ENCODE assay signal across 15 cellular contexts in the genomic region with DNA sequence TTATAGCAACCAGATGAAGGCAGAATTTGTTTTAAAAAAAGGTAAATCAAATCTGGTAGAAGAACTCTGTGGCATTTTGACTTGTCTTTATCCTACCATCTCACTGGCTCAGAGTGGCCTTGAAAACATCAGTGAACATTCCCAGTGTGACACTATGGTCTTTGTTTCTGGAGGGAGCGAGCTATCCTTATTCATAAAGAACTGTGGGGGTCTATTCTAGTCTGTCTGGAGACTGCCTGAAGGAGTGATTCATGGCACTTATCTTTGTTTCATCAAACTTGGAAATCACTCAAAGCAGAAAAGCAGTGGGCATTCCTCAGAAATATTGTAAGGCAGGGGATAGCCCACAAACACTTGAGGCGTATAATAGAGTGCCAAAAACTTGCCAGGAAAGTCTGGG.
DNase-seq lines count a peak whose midpoint lies in the region; ATAC-seq and TF ChIP-seq lines count a peak whose summit lies in the region.
"Had no signal": no experiment of that assay in that cellular context is flagged by ENCODE, and none has a peak within 500 bp of the region (broad histone marks: within the 10 kb centered on the region; RNA-seq: fewer than 3 reads in every experiment).

No MANE protein-coding gene starts in this region.

- DNase-seq in SK-N-SH, result no peak
- DNase-seq in endodermal cell, result no peak
- no peak for DNase-seq in neural crest cell (ENCODE audit: low read depth, low spot score)
- DNase-seq: 8988T; AML-193; CD8-positive, alpha-beta memory T cell; DMS53; GF-D8; HCEC 1CT had no signal

- H3K27me3 ChIP-seq in SK-N-SH (ENCODE audit: insufficient read depth) (no peaks in the 10 kb centered on the region), endodermal cell (ENCODE audit: control insufficient read depth, insufficient read depth, low read length, poor library complexity, severe bottlenecking) (no peaks in the 10 kb centered on the region)
- H3K27me3 ChIP-seq: BLaER1 had no signal

- H3K9me2 ChIP-seq in SK-N-SH, result no peaks in the 10 kb centered on the region

- TF ChIP-seq RAD21 in SK-N-SH (IDR thresholded peaks at IDR 0.05; ENCODE audit: low read length), result no peak

- H3F3A ChIP-seq in SK-N-SH (replicated peaks; ENCODE audit: insufficient read depth), result no peaks in the 10 kb centered on the region

- no peak overlapping the region for H2AFZ ChIP-seq in SK-N-SH (ENCODE audit: low read depth)

- H3K4me3 ChIP-seq in SK-N-SH (ENCODE audit: low read depth in 2 of 2, low read length in 1 of 2), result no peak overlapping the region
- H3K4me3 ChIP-seq in endodermal cell (ENCODE audit: low read length), result no peak overlapping the region
- H3K4me3 ChIP-seq: BLaER1 had no signal

- H3K4me1 Mint-ChIP-seq in endodermal cell (no peaks in the 10 kb centered on the region), neural crest cell (peaks cover 30% of the 10 kb centered on the region)
- H3K4me1 Mint-ChIP-seq: CD8-positive, alpha-beta memory T cell had no signal

- H3K27me3 Mint-ChIP-seq in endodermal cell (ENCODE audit: insufficient read depth), result no peaks in the 10 kb centered on the region
- no peaks in the 10 kb centered on the region for H3K27me3 Mint-ChIP-seq in neural crest cell (ENCODE audit: low read depth)
- H3K27me3 Mint-ChIP-seq: CD8-positive, alpha-beta memory T cell had no signal

- H3K36me3 Mint-ChIP-seq in endodermal cell (ENCODE audit: low read depth) (no peaks in the 10 kb centered on the region), neural crest cell (ENCODE audit: low read depth) (peaks cover 3% of the 10 kb centered on the region)
- H3K36me3 Mint-ChIP-seq: CD8-positive, alpha-beta memory T cell had no signal

- H3K4me1 ChIP-seq in SK-N-SH (ENCODE audit: control insufficient read depth in 1 of 2, insufficient read depth in 2 of 2, low read depth in 1 of 2, low read length in 1 of 2), result no peaks in the 10 kb centered on the region
- H3K4me1 ChIP-seq in endodermal cell (ENCODE audit: control insufficient read depth, insufficient read depth, low read length), result no peaks in the 10 kb centered on the region
- H3K4me1 ChIP-seq: BLaER1 had no signal

- TF ChIP-seq EP300 in SK-N-SH (IDR thresholded peaks at IDR 0.05; ENCODE audit: borderline replicate concordance in 1 of 2, low read depth in 1 of 2, low read length in 1 of 2), result no peak

- H3K36me3 ChIP-seq in SK-N-SH (replicated peaks in 1 of 2; ENCODE audit: control insufficient read depth in 1 of 2, insufficient read depth in 2 of 2, low read length in 1 of 2) (no peaks in the 10 kb centered on the region), endodermal cell (ENCODE audit: control insufficient read depth, insufficient read depth, low read length) (no peaks in the 10 kb centered on the region)
- H3K36me3 ChIP-seq: BLaER1 had no signal

- ATAC-seq in SK-N-SH treated with all-trans-retinoic acid at 6 μM for 48 hours, result no peak
- no peak for ATAC-seq in GM21360 (IDR thresholded peaks at IDR 0.05; ENCODE audit: unreplicated experiment)
- no peak for ATAC-seq in GM21529 (IDR thresholded peaks at IDR 0.05; ENCODE audit: unreplicated experiment)
- no peak for ATAC-seq in HG02798 (IDR thresholded peaks at IDR 0.05; ENCODE audit: poor library complexity, unreplicated experiment)

- H3K27ac ChIP-seq in SK-N-SH (ENCODE audit: low read depth in 2 of 2, low read length in 1 of 2) (no peak overlapping the region), endodermal cell (ENCODE audit: low read depth, low read length) (peak overlapping the region; percentile 82)
- H3K27ac ChIP-seq: BLaER1, HL-60 had no signal

- no peak overlapping the region for H3K4me2 ChIP-seq in SK-N-SH
- H3K4me2 ChIP-seq: BLaER1 had no signal

- H3K27ac Mint-ChIP-seq in endodermal cell, result no peak overlapping the region
- peak overlapping the region; percentile 82 for H3K27ac Mint-ChIP-seq in neural crest cell (ENCODE audit: unreplicated experiment)
- H3K27ac Mint-ChIP-seq: CD8-positive, alpha-beta memory T cell had no signal

- no peaks in the 10 kb centered on the region for H4K20me1 ChIP-seq in SK-N-SH (ENCODE audit: insufficient read depth)
- H4K20me1 ChIP-seq: BLaER1 had no signal

- CTCF ChIA-PET in SK-N-SH (lab: Yijun Ruan, JAX), result interaction anchor here (1.8 kb wide), 1 partner anchor 14 kb away, joined by 5 read pairs; no protein-coding TSS in a partner anchor

- 18% methylated on average over 2 of the region's 2 CpGs for WGBS in SK-N-SH (ENCODE audit: low lambda C conversion rate)
- 80 to 86% methylated on average over 1 to 2 of the region's 2 CpGs for WGBS in endodermal cell (ENCODE audit: insufficient coverage in 1 of 2, insufficient read length in 1 of 2), 2 experiments

- no peak for TF ChIP-seq CTCF in SK-N-SH (IDR thresholded peaks at IDR 0.05)
- no peak for TF ChIP-seq CTCF in endodermal cell (conservative IDR thresholded peaks at IDR 0.05)
- no peak for TF ChIP-seq CTCF in neural crest cell (conservative IDR thresholded peaks at IDR 0.05)

- H3K79me2 ChIP-seq in SK-N-SH (ENCODE audit: insufficient read depth), result no peaks in the 10 kb centered on the region

- H3K9me3 ChIP-seq in SK-N-SH (no peaks in the 10 kb centered on the region), endodermal cell (ENCODE audit: control insufficient read depth, low read length) (peaks cover 6% of the 10 kb centered on the region)
- H3K9me3 ChIP-seq: BLaER1 had no signal

- POLR2A ChIA-PET in SK-N-SH (lab: Yijun Ruan, JAX), result no interaction called here

- H3K9ac ChIP-seq in SK-N-SH (no peak overlapping the region), endodermal cell (ENCODE audit: extremely low read depth, low read length, poor library complexity, severe bottlenecking) (no peak overlapping the region)
- H3K9ac ChIP-seq: BLaER1 had no signal

- H3K9me3 Mint-ChIP-seq in endodermal cell (no peaks in the 10 kb centered on the region), neural crest cell (no peaks in the 10 kb centered on the region)

- H3K4me3 Mint-ChIP-seq in endodermal cell, result no peak overlapping the region
- H3K4me3 Mint-ChIP-seq in neural crest cell, result peak overlapping the region; percentile 34
- H3K4me3 Mint-ChIP-seq: CD8-positive, alpha-beta memory T cell had no signal

TF ChIP-seq in SK-N-SH treated with all-trans-retinoic acid at 6 μM for 48 hours, 23 proteins besides CTCF, POLR2A, EP300 and RAD21 (continues in another document):
- no peak for TF ChIP-seq ZNF70 (CRISPR knock-in tag; IDR thresholded peaks at IDR 0.05)
- TF ChIP-seq CSDC2 (CRISPR knock-in tag; IDR thresholded peaks at IDR 0.05), result no peak
- no peak for TF ChIP-seq ARNTL (CRISPR knock-in tag; IDR thresholded peaks at IDR 0.05; ENCODE audit: borderline replicate concordance, low read depth)
- TF ChIP-seq, protein P1, sequence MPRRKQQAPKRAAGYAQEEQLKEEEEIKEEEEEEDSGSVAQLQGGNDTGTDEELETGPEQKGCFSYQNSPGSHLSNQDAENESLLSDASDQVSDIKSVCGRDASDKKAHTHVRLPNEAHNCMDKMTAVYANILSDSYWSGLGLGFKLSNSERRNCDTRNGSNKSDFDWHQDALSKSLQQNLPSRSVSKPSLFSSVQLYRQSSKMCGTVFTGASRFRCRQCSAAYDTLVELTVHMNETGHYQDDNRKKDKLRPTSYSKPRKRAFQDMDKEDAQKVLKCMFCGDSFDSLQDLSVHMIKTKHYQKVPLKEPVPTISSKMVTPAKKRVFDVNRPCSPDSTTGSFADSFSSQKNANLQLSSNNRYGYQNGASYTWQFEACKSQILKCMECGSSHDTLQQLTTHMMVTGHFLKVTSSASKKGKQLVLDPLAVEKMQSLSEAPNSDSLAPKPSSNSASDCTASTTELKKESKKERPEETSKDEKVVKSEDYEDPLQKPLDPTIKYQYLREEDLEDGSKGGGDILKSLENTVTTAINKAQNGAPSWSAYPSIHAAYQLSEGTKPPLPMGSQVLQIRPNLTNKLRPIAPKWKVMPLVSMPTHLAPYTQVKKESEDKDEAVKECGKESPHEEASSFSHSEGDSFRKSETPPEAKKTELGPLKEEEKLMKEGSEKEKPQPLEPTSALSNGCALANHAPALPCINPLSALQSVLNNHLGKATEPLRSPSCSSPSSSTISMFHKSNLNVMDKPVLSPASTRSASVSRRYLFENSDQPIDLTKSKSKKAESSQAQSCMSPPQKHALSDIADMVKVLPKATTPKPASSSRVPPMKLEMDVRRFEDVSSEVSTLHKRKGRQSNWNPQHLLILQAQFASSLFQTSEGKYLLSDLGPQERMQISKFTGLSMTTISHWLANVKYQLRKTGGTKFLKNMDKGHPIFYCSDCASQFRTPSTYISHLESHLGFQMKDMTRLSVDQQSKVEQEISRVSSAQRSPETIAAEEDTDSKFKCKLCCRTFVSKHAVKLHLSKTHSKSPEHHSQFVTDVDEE (CRISPR knock-in tag; IDR thresholded peaks at IDR 0.05), result no peak
- TF ChIP-seq ISL1 (CRISPR knock-in tag; IDR thresholded peaks at IDR 0.05), result peak; percentile 89
- TF ChIP-seq ZNF565 (CRISPR knock-in tag; conservative IDR thresholded peaks at IDR 0.05; ENCODE audit: low read depth), result no peak

TF ChIP-seq in SK-N-SH, 30 proteins besides CTCF, POLR2A, EP300 and RAD21 (continues in another document):
- TF ChIP-seq, protein P2, sequence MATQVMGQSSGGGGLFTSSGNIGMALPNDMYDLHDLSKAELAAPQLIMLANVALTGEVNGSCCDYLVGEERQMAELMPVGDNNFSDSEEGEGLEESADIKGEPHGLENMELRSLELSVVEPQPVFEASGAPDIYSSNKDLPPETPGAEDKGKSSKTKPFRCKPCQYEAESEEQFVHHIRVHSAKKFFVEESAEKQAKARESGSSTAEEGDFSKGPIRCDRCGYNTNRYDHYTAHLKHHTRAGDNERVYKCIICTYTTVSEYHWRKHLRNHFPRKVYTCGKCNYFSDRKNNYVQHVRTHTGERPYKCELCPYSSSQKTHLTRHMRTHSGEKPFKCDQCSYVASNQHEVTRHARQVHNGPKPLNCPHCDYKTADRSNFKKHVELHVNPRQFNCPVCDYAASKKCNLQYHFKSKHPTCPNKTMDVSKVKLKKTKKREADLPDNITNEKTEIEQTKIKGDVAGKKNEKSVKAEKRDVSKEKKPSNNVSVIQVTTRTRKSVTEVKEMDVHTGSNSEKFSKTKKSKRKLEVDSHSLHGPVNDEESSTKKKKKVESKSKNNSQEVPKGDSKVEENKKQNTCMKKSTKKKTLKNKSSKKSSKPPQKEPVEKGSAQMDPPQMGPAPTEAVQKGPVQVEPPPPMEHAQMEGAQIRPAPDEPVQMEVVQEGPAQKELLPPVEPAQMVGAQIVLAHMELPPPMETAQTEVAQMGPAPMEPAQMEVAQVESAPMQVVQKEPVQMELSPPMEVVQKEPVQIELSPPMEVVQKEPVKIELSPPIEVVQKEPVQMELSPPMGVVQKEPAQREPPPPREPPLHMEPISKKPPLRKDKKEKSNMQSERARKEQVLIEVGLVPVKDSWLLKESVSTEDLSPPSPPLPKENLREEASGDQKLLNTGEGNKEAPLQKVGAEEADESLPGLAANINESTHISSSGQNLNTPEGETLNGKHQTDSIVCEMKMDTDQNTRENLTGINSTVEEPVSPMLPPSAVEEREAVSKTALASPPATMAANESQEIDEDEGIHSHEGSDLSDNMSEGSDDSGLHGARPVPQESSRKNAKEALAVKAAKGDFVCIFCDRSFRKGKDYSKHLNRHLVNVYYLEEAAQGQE (IDR thresholded peaks at IDR 0.05; ENCODE audit: low read depth, low read length), result no peak
- no peak for TF ChIP-seq MEF2A (IDR thresholded peaks at IDR 0.05; ENCODE audit: borderline replicate concordance, low read depth)
